In genomic region chr11:122628691-122629555, GRCh38 we compare ENCODE assay signal across 8 cellular contexts. TPM values are rescaled to one million over a fixed set of nuclear protein-coding genes. Genes with fewer than 3 reads are reported as not detected.
A peak's percentile ranks its signal among the peaks of the same experiment; 100 is the strongest.
DNase-seq lines count a peak whose midpoint lies in the region; ATAC-seq and TF ChIP-seq lines count a peak whose summit lies in the region.

No MANE protein-coding gene starts in this region.

- POLR2A ChIA-PET in AG04450 (lab: Yijun Ruan, JAX) = interaction anchor here (1.3 kb wide), 1 partner anchor 225 kb away, joined by 4 read pairs; no protein-coding TSS in a partner anchor

- H3K4me1 ChIP-seq in MM.1S (ENCODE audit: low read length) (no peaks in the 10 kb centered on the region), right atrium auricular region (no peaks in the 10 kb centered on the region)

- H4K20me1 ChIP-seq in MM.1S (ENCODE audit: insufficient read depth, low read length) = no peaks in the 10 kb centered on the region

- no peak overlapping the region for H3K9ac ChIP-seq in MM.1S (ENCODE audit: low read length)

- H2AFZ ChIP-seq in MM.1S (ENCODE audit: low read length) = peak overlapping the region; percentile 43; the same call in 1 of the 2 replicates

- H3K9me3 ChIP-seq in AG04450 (ENCODE audit: control insufficient read depth, insufficient read depth, low read length) (no peaks in the 10 kb centered on the region), MM.1S (replicated peaks; ENCODE audit: insufficient read depth, low read length) (no peaks in the 10 kb centered on the region), right atrium auricular region (no peaks in the 10 kb centered on the region)

- no peaks in the 10 kb centered on the region for H3F3A ChIP-seq in MM.1S (ENCODE audit: insufficient read depth, low read length)

- DNase-seq in AG04450 (ENCODE audit: low read depth, low spot score) (peak; percentile 51), MM.1S (peak; percentile 66), T-helper 2 cell (peak; percentile 22 to 63 (median 48)), amniotic epithelial cell (ENCODE audit: low read depth) (peak; percentile 73), right atrium auricular region (ENCODE audit: low spot score) (peak; percentile 69), sciatic nerve (ENCODE audit: low spot score) (peak; percentile 78)

- ATAC-seq in GM18511 (IDR thresholded peaks at IDR 0.05; ENCODE audit: unreplicated experiment) (peak; percentile 86), sciatic nerve (peak; percentile 82), HG02588 (IDR thresholded peaks at IDR 0.05; ENCODE audit: unreplicated experiment) (no peak)

- CTCF ChIA-PET in AG04450 (lab: Charles Lee) = interaction anchor here (0.6 to 15.7 kb wide), 83 partner anchors 8 to 619 kb away, joined by 3 to 503 read pairs (median 4); no protein-coding TSS in a partner anchor

- no peaks in the 10 kb centered on the region for H3K36me3 ChIP-seq in MM.1S (replicated peaks; ENCODE audit: insufficient read depth, low read length)
- no peaks in the 10 kb centered on the region for H3K36me3 ChIP-seq in right atrium auricular region

- H3K79me2 ChIP-seq in MM.1S (ENCODE audit: low read length) = no peaks in the 10 kb centered on the region

- H3K9me2 ChIP-seq in MM.1S (replicated peaks; ENCODE audit: insufficient read depth, low read length) = no peaks in the 10 kb centered on the region

- H3K27ac ChIP-seq in AG04450 (ENCODE audit: low read depth, low read length) (peak overlapping the region; percentile 21), MM.1S (ENCODE audit: low read length) (no peak overlapping the region), right atrium auricular region (no peak overlapping the region)

- no peak overlapping the region for H3K4me3 ChIP-seq in AG04450 (ENCODE audit: low read depth, low read length)
- H3K4me3 ChIP-seq in MM.1S (ENCODE audit: low read length) = no peak overlapping the region
- H3K4me3 ChIP-seq in right atrium auricular region = no peak overlapping the region

- H3K27me3 ChIP-seq in AG04450 (ENCODE audit: control insufficient read depth, insufficient read depth, low read length) = peaks cover 3% of the 10 kb centered on the region
- no peaks in the 10 kb centered on the region for H3K27me3 ChIP-seq in MM.1S (replicated peaks; ENCODE audit: insufficient read depth, low read length)
- H3K27me3 ChIP-seq in right atrium auricular region = no peaks in the 10 kb centered on the region

- no peak overlapping the region; the same call in 1 of the 2 replicates for H3K4me2 ChIP-seq in MM.1S (ENCODE audit: low read depth, low read length)

- TF ChIP-seq CTCF in AG04450 (IDR thresholded peaks at IDR 0.05; ENCODE audit: low read depth, low read length) (peak; percentile 98), MM.1S (IDR thresholded peaks at IDR 0.05; ENCODE audit: low read length) (peak; percentile 85), right atrium auricular region (IDR thresholded peaks at IDR 0.05) (peak; percentile 50 to 84)

- intact Hi-C loops in sciatic nerve (cut with DNase I) = no loop called here

RNA-seq across cellular contexts. Expression of gene UBASH3B, which starts 26.6 kb away (rescaled TPM):
- 19.1 and 25.0 TPM in 2 replicates for polyA plus RNA-seq in AG04450 (2011; rRNA removed)
- polyA minus RNA-seq in AG04450 (2011; rRNA and poly(A)+ RNA removed) = 93.1 and 124 TPM in 2 replicates
- total RNA-seq in right atrium auricular region (1 to 10 TPM; 1.7 to 1.8 TPM), sciatic nerve (9.2 TPM)
